Comparison of ENCODE assay signal across 9 cellular contexts in the genomic region with DNA sequence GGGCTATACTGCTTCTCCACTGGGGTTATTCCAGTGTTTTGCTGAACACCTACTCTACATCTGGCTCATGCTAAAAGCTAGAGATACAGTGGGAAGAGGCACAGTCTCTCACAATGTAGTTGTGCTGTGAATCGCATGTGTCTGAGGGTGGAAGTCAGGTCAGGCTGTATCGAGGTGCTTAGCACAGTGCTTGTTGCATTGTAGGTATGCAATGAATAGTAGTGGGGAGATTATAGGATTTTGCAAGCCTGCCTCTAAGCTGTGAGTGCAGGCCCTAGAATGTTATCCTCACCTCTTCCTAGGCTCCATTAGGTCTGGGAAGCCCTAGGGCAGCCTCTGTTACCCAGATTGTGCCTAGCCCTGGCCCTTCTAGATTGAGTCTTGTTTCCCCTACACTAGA. TPM values are rescaled to one million over a fixed set of nuclear protein-coding genes. Genes with fewer than 3 reads are reported as not detected.
"Had no signal": no experiment of that assay in that cellular context is flagged by ENCODE, and none has a peak within 500 bp of the region (broad histone marks: within the 10 kb centered on the region; RNA-seq: fewer than 3 reads in every experiment).

No MANE protein-coding gene starts in this region.

- ATAC-seq: GM23338 had no signal

- H2AFZ ChIP-seq: GM23338 had no signal

- FAIRE-seq: H1, H54, HTR-8/SVneo had no signal

- H3K4me2 ChIP-seq: GM23338 had no signal

- H3K4me3 ChIP-seq: GM23338 had no signal

- DNase-seq: H9, HCEC 1CT, KBM-7 had no signal

RNA-seq across cellular contexts. Expression of a gene that starts 37.4 kb away (rescaled TPM):
- total RNA-seq: HT-29 had no signal
- polyA plus RNA-seq: IgD-negative memory B cell had no signal
